In the genomic region with DNA sequence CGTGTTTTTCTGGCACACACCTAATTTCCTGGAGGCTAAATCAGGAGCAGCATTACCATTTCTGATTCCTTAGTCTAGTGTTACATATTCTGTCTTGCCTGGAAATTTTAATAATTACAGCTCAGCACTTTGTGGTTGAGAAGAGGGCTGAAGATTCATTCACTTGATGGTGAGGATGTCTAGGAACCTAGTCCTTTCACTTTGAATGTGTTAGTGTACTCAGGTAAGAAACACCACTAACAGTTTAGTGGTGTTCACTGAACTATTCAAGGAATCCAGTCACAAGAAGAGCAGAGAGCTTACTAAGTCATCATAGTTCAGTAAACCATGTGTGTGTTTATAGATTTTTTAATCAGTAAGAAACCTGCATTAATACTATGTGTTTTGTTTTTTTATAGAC, we compare ENCODE assay signal across 17 cellular contexts.
DNase-seq lines count a peak whose midpoint lies in the region; ATAC-seq and TF ChIP-seq lines count a peak whose summit lies in the region.
"Had no signal": no experiment of that assay in that cellular context is flagged by ENCODE, and none has a peak within 500 bp of the region (broad histone marks: within the 10 kb centered on the region; RNA-seq: fewer than 3 reads in every experiment).

No MANE protein-coding gene starts in this region.

- H3K9me3 ChIP-seq in SK-N-SH (no peaks in the 10 kb centered on the region), gastrocnemius medialis (no peaks in the 10 kb centered on the region), MM.1S (replicated peaks; ENCODE audit: insufficient read depth, low read length) (no peaks in the 10 kb centered on the region)
- H3K9me3 ChIP-seq: left lung, neutrophil, tibial artery had no signal

- TF ChIP-seq RAD21 in SK-N-SH (IDR thresholded peaks at IDR 0.05; ENCODE audit: low read length), result no peak

- peak overlapping the region; percentile 72 for H3K4me3 Mint-ChIP-seq in HFFc6
- H3K4me3 Mint-ChIP-seq in activated T-helper 17 cell treated with anti-CD3 and anti-CD28 coated beads, Interleukin-2, amount 50 U/mL, for 72 hours, result peak overlapping the region; percentile 37
- no peak overlapping the region for H3K4me3 Mint-ChIP-seq in nephron

- H3K79me2 ChIP-seq in SK-N-SH (ENCODE audit: insufficient read depth) (no peaks in the 10 kb centered on the region), MM.1S (ENCODE audit: low read length) (no peaks in the 10 kb centered on the region)

- H3K9me2 ChIP-seq in SK-N-SH, result no peaks in the 10 kb centered on the region
- H3K9me2 ChIP-seq in MM.1S (replicated peaks; ENCODE audit: insufficient read depth, low read length), result no peaks in the 10 kb centered on the region

- H3K27ac ChIP-seq in SK-N-SH (ENCODE audit: low read depth in 2 of 2, low read length in 1 of 2), result peak overlapping the region in 1 of 2 experiments; percentile 86; a peak in 2 of 4 replicates
- peak overlapping the region in 2 of 4 donors; percentile 11 to 29 for H3K27ac ChIP-seq in gastrocnemius medialis
- no peak overlapping the region for H3K27ac ChIP-seq in MM.1S (ENCODE audit: low read length)
- H3K27ac ChIP-seq: 22Rv1, left lung, neutrophil, tibial artery had no signal

- H4K20me1 ChIP-seq in SK-N-SH (ENCODE audit: insufficient read depth) (no peaks in the 10 kb centered on the region), MM.1S (ENCODE audit: insufficient read depth, low read length) (no peaks in the 10 kb centered on the region)

- H3K4me2 ChIP-seq in SK-N-SH, result no peak overlapping the region
- no peak overlapping the region for H3K4me2 ChIP-seq in MM.1S (ENCODE audit: low read depth, low read length)

- in situ Hi-C loops in gastrocnemius medialis (cut with MboI; ENCODE audit: low sequenced_read_pairs in 4 of 4), result no loop called here

- H3K4me1 Mint-ChIP-seq in HFFc6 (ENCODE audit: low read depth), result peaks cover 38% of the 10 kb centered on the region
- peaks cover 17% of the 10 kb centered on the region for H3K4me1 Mint-ChIP-seq in activated T-helper 17 cell treated with anti-CD3 and anti-CD28 coated beads, Interleukin-2, amount 50 U/mL, for 72 hours
- H3K4me1 Mint-ChIP-seq in nephron, result no peaks in the 10 kb centered on the region

- H3K36me3 Mint-ChIP-seq in HFFc6 (ENCODE audit: low read depth), result peaks cover 10% of the 10 kb centered on the region
- peaks cover 68% of the 10 kb centered on the region for H3K36me3 Mint-ChIP-seq in activated T-helper 17 cell treated with anti-CD3 and anti-CD28 coated beads, Interleukin-2, amount 50 U/mL, for 72 hours (ENCODE audit: low read depth)
- peaks cover 61% of the 10 kb centered on the region for H3K36me3 Mint-ChIP-seq in nephron (ENCODE audit: low read depth)

- CTCF ChIA-PET in SK-N-SH (lab: Yijun Ruan, JAX), result interaction anchor here (1.3 to 1.8 kb wide), 2 partner anchors 11 to 25 kb away, joined by 4 to 5 read pairs; no protein-coding TSS in a partner anchor

- H2AFZ ChIP-seq in SK-N-SH (ENCODE audit: low read depth) (no peak overlapping the region), MM.1S (ENCODE audit: low read length) (no peak overlapping the region)

- no peak for TF ChIP-seq POLR2A in gastrocnemius medialis (IDR thresholded peaks at IDR 0.05)

- no peak overlapping the region for H3K9ac ChIP-seq in SK-N-SH
- no peak overlapping the region for H3K9ac ChIP-seq in MM.1S (ENCODE audit: low read length)

- H3K4me1 ChIP-seq in SK-N-SH (ENCODE audit: control insufficient read depth in 1 of 2, insufficient read depth in 2 of 2, low read depth in 1 of 2, low read length in 1 of 2), result peaks cover 0 to 23% of the 10 kb centered on the region in 2 experiments; a peak in 2 of 4 replicates
- peaks cover 5 to 26% of the 10 kb centered on the region in 2 donors for H3K4me1 ChIP-seq in gastrocnemius medialis
- no peaks in the 10 kb centered on the region for H3K4me1 ChIP-seq in MM.1S (ENCODE audit: low read length)
- H3K4me1 ChIP-seq: tibial artery had no signal

- no peaks in the 10 kb centered on the region for H3K9me3 Mint-ChIP-seq in HFFc6
- no peaks in the 10 kb centered on the region for H3K9me3 Mint-ChIP-seq in activated T-helper 17 cell treated with anti-CD3 and anti-CD28 coated beads, Interleukin-2, amount 50 U/mL, for 72 hours
- no peaks in the 10 kb centered on the region for H3K9me3 Mint-ChIP-seq in nephron

- WGBS in SK-N-SH (ENCODE audit: low lambda C conversion rate), result 41% methylated on average over 1 of the region's 1 CpG

- H3K36me3 ChIP-seq in SK-N-SH (replicated peaks in 1 of 2; ENCODE audit: control insufficient read depth in 1 of 2, insufficient read depth in 2 of 2, low read length in 1 of 2) (peaks cover 23 to 40% of the 10 kb centered on the region in 2 experiments), gastrocnemius medialis (peaks cover 5 to 8% of the 10 kb centered on the region in 2 donors), MM.1S (replicated peaks; ENCODE audit: insufficient read depth, low read length) (0 out of 2 replicates have a peak, but pooled peaks cover 3% of the 10 kb centered on the region)

- no peaks in the 10 kb centered on the region for H3K27me3 Mint-ChIP-seq in HFFc6 (ENCODE audit: insufficient read depth)
- H3K27me3 Mint-ChIP-seq in activated T-helper 17 cell treated with anti-CD3 and anti-CD28 coated beads, Interleukin-2, amount 50 U/mL, for 72 hours, result no peaks in the 10 kb centered on the region
- H3K27me3 Mint-ChIP-seq in nephron (ENCODE audit: low read depth), result no peaks in the 10 kb centered on the region

- ATAC-seq in SK-N-SH treated with all-trans-retinoic acid at 6 μM for 48 hours (peak; percentile 39; the same call in 2 of the 3 replicates), gastrocnemius medialis (no peak)
- ATAC-seq in activated T-helper 17 cell treated with anti-CD3 and anti-CD28 coated beads, Interleukin-2, amount 50 U/mL, for 72 hours (replicated peaks), result peak; percentile 92
- ATAC-seq: left lung, Panc1 had no signal

- intact Hi-C loops in gastrocnemius medialis (cut with DNase I; ENCODE audit: low total_unique reads), result no loop called here

- POLR2A ChIA-PET in SK-N-SH (lab: Yijun Ruan, JAX), result interaction anchor here (0.7 kb wide), 1 partner anchor 334 kb away, joined by 3 read pairs; no protein-coding TSS in a partner anchor

- TF ChIP-seq CTCF in SK-N-SH (IDR thresholded peaks at IDR 0.05), result no peak
- no peak for TF ChIP-seq CTCF in HFFc6 (IDR thresholded peaks at IDR 0.05)
- TF ChIP-seq CTCF in nephron (IDR thresholded peaks at IDR 0.05; ENCODE audit: unreplicated experiment in 3 of 3), result no peak
- no peak for TF ChIP-seq CTCF in gastrocnemius medialis (IDR thresholded peaks at IDR 0.05 in 4 of 5, conservative IDR thresholded peaks at IDR 0.05 in 1 of 5)
- no peak for TF ChIP-seq CTCF in MM.1S (IDR thresholded peaks at IDR 0.05; ENCODE audit: low read length)

- H3K27ac Mint-ChIP-seq in HFFc6 (peak overlapping the region; percentile 91), nephron (peak overlapping the region in 2 of 3 experiments; percentile 22 to 43)
- peak overlapping the region; percentile 79 for H3K27ac Mint-ChIP-seq in activated T-helper 17 cell treated with anti-CD3 and anti-CD28 coated beads, Interleukin-2, amount 50 U/mL, for 72 hours

- no peak overlapping the region for H3K4me3 ChIP-seq in SK-N-SH (ENCODE audit: low read depth in 2 of 2, low read length in 1 of 2)
- no peak overlapping the region for H3K4me3 ChIP-seq in gastrocnemius medialis
- no peak overlapping the region for H3K4me3 ChIP-seq in MM.1S (ENCODE audit: low read length)
- H3K4me3 ChIP-seq: left lung, skin epidermis, tibial artery had no signal

- no peaks in the 10 kb centered on the region for H3K27me3 ChIP-seq in SK-N-SH (ENCODE audit: insufficient read depth)
- H3K27me3 ChIP-seq in gastrocnemius medialis, result no peaks in the 10 kb centered on the region
- no peaks in the 10 kb centered on the region for H3K27me3 ChIP-seq in MM.1S (replicated peaks; ENCODE audit: insufficient read depth, low read length)
- H3K27me3 ChIP-seq: left lung, neutrophil, tibial artery had no signal

- TF ChIP-seq EP300 in SK-N-SH (IDR thresholded peaks at IDR 0.05; ENCODE audit: borderline replicate concordance in 1 of 2, low read depth in 1 of 2, low read length in 1 of 2), result no peak

- DNase-seq in SK-N-SH (no peak), HFFc6 (no peak), gastrocnemius medialis (no peak), MM.1S (no peak)
- no peak for DNase-seq in stimulated activated CD4-positive, alpha-beta T cell treated with anti-CD3 and anti-CD28 coated beads, Interleukin-1b, Interleukin-23, amount 100 ng/mL, for 48 hours
- DNase-seq: COR-L47, head of caudate nucleus, left lung, MV-4-11, tibial artery had no signal

- no peaks in the 10 kb centered on the region for H3F3A ChIP-seq in SK-N-SH (replicated peaks; ENCODE audit: insufficient read depth)
- no peaks in the 10 kb centered on the region for H3F3A ChIP-seq in MM.1S (ENCODE audit: insufficient read depth, low read length)

TF ChIP-seq in SK-N-SH treated with all-trans-retinoic acid at 6 μM for 48 hours, 23 proteins besides CTCF, POLR2A, EP300 and RAD21 (continues in another document):
- TF ChIP-seq ARNTL (CRISPR knock-in tag; IDR thresholded peaks at IDR 0.05; ENCODE audit: borderline replicate concordance, low read depth), result no peak

TF ChIP-seq in SK-N-SH, 30 proteins besides CTCF, POLR2A, EP300 and RAD21 (continues in another document):
- TF ChIP-seq, protein P1, sequence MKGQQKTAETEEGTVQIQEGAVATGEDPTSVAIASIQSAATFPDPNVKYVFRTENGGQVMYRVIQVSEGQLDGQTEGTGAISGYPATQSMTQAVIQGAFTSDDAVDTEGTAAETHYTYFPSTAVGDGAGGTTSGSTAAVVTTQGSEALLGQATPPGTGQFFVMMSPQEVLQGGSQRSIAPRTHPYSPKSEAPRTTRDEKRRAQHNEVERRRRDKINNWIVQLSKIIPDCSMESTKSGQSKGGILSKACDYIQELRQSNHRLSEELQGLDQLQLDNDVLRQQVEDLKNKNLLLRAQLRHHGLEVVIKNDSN (IDR thresholded peaks at IDR 0.05; ENCODE audit: borderline replicate concordance, low read depth), result no peak
- TF ChIP-seq, protein P2, sequence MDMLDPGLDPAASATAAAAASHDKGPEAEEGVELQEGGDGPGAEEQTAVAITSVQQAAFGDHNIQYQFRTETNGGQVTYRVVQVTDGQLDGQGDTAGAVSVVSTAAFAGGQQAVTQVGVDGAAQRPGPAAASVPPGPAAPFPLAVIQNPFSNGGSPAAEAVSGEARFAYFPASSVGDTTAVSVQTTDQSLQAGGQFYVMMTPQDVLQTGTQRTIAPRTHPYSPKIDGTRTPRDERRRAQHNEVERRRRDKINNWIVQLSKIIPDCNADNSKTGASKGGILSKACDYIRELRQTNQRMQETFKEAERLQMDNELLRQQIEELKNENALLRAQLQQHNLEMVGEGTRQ (IDR thresholded peaks at IDR 0.05; ENCODE audit: borderline replicate concordance, low read depth, low read length), result no peak
- TF ChIP-seq RCOR1 (IDR thresholded peaks at IDR 0.05; ENCODE audit: low read length), result no peak
- TF ChIP-seq, protein P3, sequence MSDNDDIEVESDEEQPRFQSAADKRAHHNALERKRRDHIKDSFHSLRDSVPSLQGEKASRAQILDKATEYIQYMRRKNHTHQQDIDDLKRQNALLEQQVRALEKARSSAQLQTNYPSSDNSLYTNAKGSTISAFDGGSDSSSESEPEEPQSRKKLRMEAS (IDR thresholded peaks at IDR 0.05; ENCODE audit: low read depth), result no peak
- TF ChIP-seq CHD2 (IDR thresholded peaks at IDR 0.05; ENCODE audit: low read length, partially characterized antibody), result no peak
- TF ChIP-seq GABPA (IDR thresholded peaks at IDR 0.05; ENCODE audit: low read depth), result no peak
- TF ChIP-seq NRF1 (IDR thresholded peaks at IDR 0.05; ENCODE audit: low read depth, low read length), result no peak
- no peak for TF ChIP-seq FOXJ3 (CRISPR knock-in tag; IDR thresholded peaks at IDR 0.05)

Comparison
In these comparisons a context has a peak if more than half of its experiments do, and no peak if none do; other contexts are left out.
1. ATAC-seq: peak in SK-N-SH treated with all-trans-retinoic acid at 6 μM for 48 hours (single experiment) and activated T-helper 17 cell treated with anti-CD3 and anti-CD28 coated beads, Interleukin-2, amount 50 U/mL, for 72 hours (single experiment); none in gastrocnemius medialis (0 of 2).
2. H3K27ac Mint-ChIP-seq: peak in every context shown above with its lines; median percentile 91 in HFFc6; 79 in activated T-helper 17 cell treated with anti-CD3 and anti-CD28 coated beads, Interleukin-2, amount 50 U/mL, for 72 hours; 32 in nephron.
3. H3K4me3 Mint-ChIP-seq: peak in HFFc6 (single experiment) and activated T-helper 17 cell treated with anti-CD3 and anti-CD28 coated beads, Interleukin-2, amount 50 U/mL, for 72 hours (single experiment); none in nephron (0 of 3).